ENCODE assay signal across 11 cellular contexts in the genomic region with DNA sequence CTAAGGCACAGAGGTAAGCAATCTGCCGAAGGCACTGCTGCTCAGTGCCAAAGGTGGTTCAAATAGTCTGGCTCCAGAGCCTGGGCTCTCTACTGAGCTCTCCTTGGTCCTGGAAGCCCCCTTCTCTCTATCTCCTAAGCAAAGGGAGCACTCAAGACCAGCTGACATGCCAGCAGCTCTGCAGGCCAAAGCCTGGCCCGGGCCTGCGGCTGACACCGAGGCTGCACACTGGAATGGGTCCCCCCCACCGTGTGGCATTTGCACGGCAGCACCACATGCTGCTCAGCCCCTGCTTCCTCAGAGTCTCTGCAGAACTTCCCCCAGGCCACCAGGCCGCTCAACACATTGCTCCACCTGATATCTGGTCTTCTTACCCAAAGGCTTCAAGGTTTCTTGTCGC. TPM values are rescaled to one million over a fixed set of nuclear protein-coding genes. Genes with fewer than 3 reads are reported as not detected.
DNase-seq lines count a peak whose midpoint lies in the region; ATAC-seq and TF ChIP-seq lines count a peak whose summit lies in the region.
"Had no signal": no experiment of that assay in that cellular context is flagged by ENCODE, and none has a peak within 500 bp of the region (broad histone marks: within the 10 kb centered on the region; RNA-seq: fewer than 3 reads in every experiment).

No MANE protein-coding gene starts in this region.

- DNase-seq in CD14-positive monocyte (ENCODE audit: low spot score) (no peak), mucosa of descending colon (peak in 2 of 3 donors; percentile 10 to 31), NCI-H2107 (lab: John Stamatoyannopoulos, UW) (no peak), NCI-H146 treated with DMSO at 0.1 percent for 48 hours (lab: John Stamatoyannopoulos, UW; ENCODE audit: unreplicated experiment) (no peak)
- DNase-seq in activated T-helper 2 cell treated with anti-CD3 and anti-CD28 coated beads, Interferon-gamma antibody, Interleukin-2, Interleukin-4, amounts not matched to agents 10 μg/mL and 5 μg/mL and 100 μg/mL, durations not matched to agents 14 hours and 24 hours and 36 hours (ENCODE audit: low spot score), result no peak
- DNase-seq in activated CD4-positive, alpha-beta T cell treated with anti-CD3 and anti-CD28 coated beads, Interleukin-2, amount 50 U/mL, for 48 hours, result no peak

- peak overlapping the region; percentile 79 to 94 (median 91) for H3K27ac Mint-ChIP-seq in CD14-positive monocyte
- H3K27ac Mint-ChIP-seq in activated T-helper 2 cell treated with anti-CD3 and anti-CD28 coated beads, Interferon-gamma antibody, Interleukin-2, Interleukin-4, amounts not matched to agents 10 μg/mL and 5 μg/mL and 100 μg/mL, durations not matched to agents 14 hours and 24 hours and 36 hours, result peak overlapping the region; percentile 82

- H3K9me3 ChIP-seq in mucosa of descending colon, result no peaks in the 10 kb centered on the region

- no peaks in the 10 kb centered on the region for H3K36me3 ChIP-seq in mucosa of descending colon (ENCODE audit: low read depth)

- no peaks in the 10 kb centered on the region for H3K9me3 Mint-ChIP-seq in CD14-positive monocyte
- H3K9me3 Mint-ChIP-seq in activated T-helper 2 cell treated with anti-CD3 and anti-CD28 coated beads, Interferon-gamma antibody, Interleukin-2, Interleukin-4, amounts not matched to agents 10 μg/mL and 5 μg/mL and 100 μg/mL, durations not matched to agents 14 hours and 24 hours and 36 hours, result no peaks in the 10 kb centered on the region
- H3K9me3 Mint-ChIP-seq: CD4-positive, CD25-positive, alpha-beta regulatory T cell; neural crest cell had no signal

- H3K4me1 Mint-ChIP-seq in CD14-positive monocyte, result peaks cover 54% of the 10 kb centered on the region
- H3K4me1 Mint-ChIP-seq in activated T-helper 2 cell treated with anti-CD3 and anti-CD28 coated beads, Interferon-gamma antibody, Interleukin-2, Interleukin-4, amounts not matched to agents 10 μg/mL and 5 μg/mL and 100 μg/mL, durations not matched to agents 14 hours and 24 hours and 36 hours (ENCODE audit: low read depth), result peaks cover 25% of the 10 kb centered on the region

- peaks cover 47 to 48% of the 10 kb centered on the region in 2 donors for H3K36me3 Mint-ChIP-seq in CD14-positive monocyte
- peaks cover 52% of the 10 kb centered on the region for H3K36me3 Mint-ChIP-seq in activated T-helper 2 cell treated with anti-CD3 and anti-CD28 coated beads, Interferon-gamma antibody, Interleukin-2, Interleukin-4, amounts not matched to agents 10 μg/mL and 5 μg/mL and 100 μg/mL, durations not matched to agents 14 hours and 24 hours and 36 hours (ENCODE audit: low read depth)

- no peaks in the 10 kb centered on the region for H3K27me3 Mint-ChIP-seq in CD14-positive monocyte (ENCODE audit: low read depth in 3 of 3)
- H3K27me3 Mint-ChIP-seq in activated T-helper 2 cell treated with anti-CD3 and anti-CD28 coated beads, Interferon-gamma antibody, Interleukin-2, Interleukin-4, amounts not matched to agents 10 μg/mL and 5 μg/mL and 100 μg/mL, durations not matched to agents 14 hours and 24 hours and 36 hours (ENCODE audit: low read depth), result no peaks in the 10 kb centered on the region
- H3K27me3 Mint-ChIP-seq: activated CD8-positive, alpha-beta memory T cell treated with anti-CD3 and anti-CD28 coated beads, Interleukin-2, amount 10 ng/mL, durations not matched to agents 7 days and 5 days; CD4-positive, CD25-positive, alpha-beta regulatory T cell had no signal

- H3K4me3 Mint-ChIP-seq in CD14-positive monocyte, result peak overlapping the region; percentile 20 to 73
- H3K4me3 Mint-ChIP-seq in activated T-helper 2 cell treated with anti-CD3 and anti-CD28 coated beads, Interferon-gamma antibody, Interleukin-2, Interleukin-4, amounts not matched to agents 10 μg/mL and 5 μg/mL and 100 μg/mL, durations not matched to agents 14 hours and 24 hours and 36 hours (ENCODE audit: low read depth), result no peak overlapping the region
- H3K4me3 Mint-ChIP-seq: activated CD8-positive, alpha-beta memory T cell treated with anti-CD3 and anti-CD28 coated beads, Interleukin-2, amount 10 ng/mL, durations not matched to agents 7 days and 5 days; CD4-positive, CD25-positive, alpha-beta regulatory T cell; neural crest cell had no signal

- ATAC-seq in HG02885 (IDR thresholded peaks at IDR 0.05; ENCODE audit: poor library complexity, unreplicated experiment) (peak; percentile 5), mucosa of descending colon (peak; percentile 2), GM18502 (IDR thresholded peaks at IDR 0.05; ENCODE audit: poor library complexity, unreplicated experiment) (no peak)

- H3K4me1 ChIP-seq in mucosa of descending colon (ENCODE audit: low read depth), result peaks cover 13% of the 10 kb centered on the region

- intact Hi-C loops in CD14-positive monocyte (cut with micrococcal nuclease), result loop anchor here (5.0 to 10.0 kb wide), 5 partner anchors 57 to 383 kb away; partner anchors contain the start of genes GOLPH3 (in 2 of the 2) and MTMR12 (in 2 of the 2)
- intact Hi-C loops in activated T-helper 2 cell treated with anti-CD3 and anti-CD28 coated beads, Interferon-gamma antibody, Interleukin-2, Interleukin-4, amounts not matched to agents 10 μg/mL and 5 μg/mL and 100 μg/mL, durations not matched to agents 14 hours and 24 hours and 36 hours (cut with micrococcal nuclease), result loop anchor here (1.0 to 2.0 kb wide), 4 partner anchors 57 to 381 kb away; partner anchors contain the start of gene GOLPH3
- intact Hi-C loops in mucosa of descending colon (cut with DNase I, micrococcal nuclease), result loop anchor here in 1 of 2 donors (2.0 kb wide), 1 partner anchor 97 kb away; no protein-coding TSS in a partner anchor

- H3K4me3 ChIP-seq in mucosa of descending colon, result no peak overlapping the region

- no peak for TF ChIP-seq CTCF in CD14-positive monocyte (IDR thresholded peaks at IDR 0.05)
- no peak for TF ChIP-seq CTCF in mucosa of descending colon (IDR thresholded peaks at IDR 0.05)

RNA-seq across cellular contexts. Expression of gene GOLPH3, which starts 57.8 kb away (rescaled TPM):
- polyA plus RNA-seq in CD14-positive monocyte, result 100 to 1,000 TPM; 105 to 108 TPM
- 80.1 and 81.5 TPM in 2 replicates for total RNA-seq in activated T-helper 2 cell treated with anti-CD3 and anti-CD28 coated beads, Interferon-gamma antibody, Interleukin-2, Interleukin-4, amounts not matched to agents 10 μg/mL and 5 μg/mL and 100 μg/mL, durations not matched to agents 14 hours and 24 hours and 36 hours
- 100 to 1,000 TPM; 101 to 178 (median 123) TPM for total RNA-seq in mucosa of descending colon

Comparison
In these comparisons a context has a peak if more than half of its experiments do, and no peak if none do; other contexts are left out.
1. DNase-seq: peak in mucosa of descending colon (2 of 3); none in CD14-positive monocyte (single experiment), activated T-helper 2 cell treated with anti-CD3 and anti-CD28 coated beads, Interferon-gamma antibody, Interleukin-2, Interleukin-4, amounts not matched to agents 10 μg/mL and 5 μg/mL and 100 μg/mL, durations not matched to agents 14 hours and 24 hours and 36 hours (single experiment), NCI-H2107 (single experiment), NCI-H146 treated with DMSO at 0.1 percent for 48 hours (single experiment) and activated CD4-positive, alpha-beta T cell treated with anti-CD3 and anti-CD28 coated beads, Interleukin-2, amount 50 U/mL, for 48 hours (0 of 2).